In the genomic region with DNA sequence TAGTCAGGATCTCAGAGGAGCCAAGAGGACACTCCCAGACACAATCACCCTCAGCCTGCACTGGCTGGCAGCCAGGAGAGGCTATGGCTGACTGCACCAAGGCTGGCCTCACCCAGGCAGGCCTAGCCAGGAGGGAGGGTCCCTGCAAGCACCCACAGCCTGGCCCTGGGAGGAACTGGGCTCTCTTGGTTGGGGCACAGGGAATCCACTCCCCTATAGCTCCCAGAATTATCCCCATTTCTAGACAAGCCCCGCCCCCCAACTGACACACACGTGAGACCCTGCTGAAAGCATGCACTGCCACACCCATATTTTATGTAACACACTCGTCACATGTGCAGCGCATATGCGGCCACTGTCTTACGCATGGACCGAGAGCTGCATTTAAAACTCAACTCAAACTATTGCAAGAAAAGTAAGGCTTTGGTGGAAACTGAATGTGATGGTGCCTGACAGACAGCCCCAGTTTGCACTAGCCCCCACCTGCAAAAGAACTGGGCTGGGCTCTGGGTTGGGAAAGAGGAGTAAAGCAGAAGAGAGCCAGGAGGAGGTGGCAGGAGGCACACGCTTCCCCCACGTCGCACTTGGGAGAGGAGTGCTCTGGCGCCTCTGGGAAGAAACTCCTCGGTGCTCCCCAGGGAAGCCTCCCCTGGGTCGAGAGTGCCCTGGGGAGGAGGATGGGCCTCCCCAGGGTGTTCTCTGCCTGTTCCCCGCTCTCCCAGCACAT, we compare ENCODE assay signal across 1 cellular context.
TF ChIP-seq lines count a peak whose summit lies in the region.

No MANE protein-coding gene starts in this region.

TF ChIP-seq in GM12878, 131 proteins besides CTCF, POLR2A, EP300 and RAD21 (continued from another document):
- no peak for TF ChIP-seq KLF5 (IDR thresholded peaks at IDR 0.05; ENCODE audit: partially characterized antibody)
- TF ChIP-seq, protein P1, sequence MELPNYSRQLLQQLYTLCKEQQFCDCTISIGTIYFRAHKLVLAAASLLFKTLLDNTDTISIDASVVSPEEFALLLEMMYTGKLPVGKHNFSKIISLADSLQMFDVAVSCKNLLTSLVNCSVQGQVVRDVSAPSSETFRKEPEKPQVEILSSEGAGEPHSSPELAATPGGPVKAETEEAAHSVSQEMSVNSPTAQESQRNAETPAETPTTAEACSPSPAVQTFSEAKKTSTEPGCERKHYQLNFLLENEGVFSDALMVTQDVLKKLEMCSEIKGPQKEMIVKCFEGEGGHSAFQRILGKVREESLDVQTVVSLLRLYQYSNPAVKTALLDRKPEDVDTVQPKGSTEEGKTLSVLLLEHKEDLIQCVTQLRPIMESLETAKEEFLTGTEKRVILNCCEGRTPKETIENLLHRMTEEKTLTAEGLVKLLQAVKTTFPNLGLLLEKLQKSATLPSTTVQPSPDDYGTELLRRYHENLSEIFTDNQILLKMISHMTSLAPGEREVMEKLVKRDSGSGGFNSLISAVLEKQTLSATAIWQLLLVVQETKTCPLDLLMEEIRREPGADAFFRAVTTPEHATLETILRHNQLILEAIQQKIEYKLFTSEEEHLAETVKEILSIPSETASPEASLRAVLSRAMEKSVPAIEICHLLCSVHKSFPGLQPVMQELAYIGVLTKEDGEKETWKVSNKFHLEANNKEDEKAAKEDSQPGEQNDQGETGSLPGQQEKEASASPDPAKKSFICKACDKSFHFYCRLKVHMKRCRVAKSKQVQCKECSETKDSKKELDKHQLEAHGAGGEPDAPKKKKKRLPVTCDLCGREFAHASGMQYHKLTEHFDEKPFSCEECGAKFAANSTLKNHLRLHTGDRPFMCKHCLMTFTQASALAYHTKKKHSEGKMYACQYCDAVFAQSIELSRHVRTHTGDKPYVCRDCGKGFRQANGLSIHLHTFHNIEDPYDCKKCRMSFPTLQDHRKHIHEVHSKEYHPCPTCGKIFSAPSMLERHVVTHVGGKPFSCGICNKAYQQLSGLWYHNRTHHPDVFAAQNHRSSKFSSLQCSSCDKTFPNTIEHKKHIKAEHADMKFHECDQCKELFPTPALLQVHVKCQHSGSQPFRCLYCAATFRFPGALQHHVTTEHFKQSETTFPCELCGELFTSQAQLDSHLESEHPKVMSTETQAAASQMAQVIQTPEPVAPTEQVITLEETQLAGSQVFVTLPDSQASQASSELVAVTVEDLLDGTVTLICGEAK (IDR thresholded peaks at IDR 0.05; ENCODE audit: borderline replicate concordance): no peak
- no peak for TF ChIP-seq TCF7 (IDR thresholded peaks at IDR 0.05; ENCODE audit: borderline replicate concordance)
- TF ChIP-seq ESRRA (IDR thresholded peaks at IDR 0.05; ENCODE audit: low read length): no peak
- TF ChIP-seq, protein P2, sequence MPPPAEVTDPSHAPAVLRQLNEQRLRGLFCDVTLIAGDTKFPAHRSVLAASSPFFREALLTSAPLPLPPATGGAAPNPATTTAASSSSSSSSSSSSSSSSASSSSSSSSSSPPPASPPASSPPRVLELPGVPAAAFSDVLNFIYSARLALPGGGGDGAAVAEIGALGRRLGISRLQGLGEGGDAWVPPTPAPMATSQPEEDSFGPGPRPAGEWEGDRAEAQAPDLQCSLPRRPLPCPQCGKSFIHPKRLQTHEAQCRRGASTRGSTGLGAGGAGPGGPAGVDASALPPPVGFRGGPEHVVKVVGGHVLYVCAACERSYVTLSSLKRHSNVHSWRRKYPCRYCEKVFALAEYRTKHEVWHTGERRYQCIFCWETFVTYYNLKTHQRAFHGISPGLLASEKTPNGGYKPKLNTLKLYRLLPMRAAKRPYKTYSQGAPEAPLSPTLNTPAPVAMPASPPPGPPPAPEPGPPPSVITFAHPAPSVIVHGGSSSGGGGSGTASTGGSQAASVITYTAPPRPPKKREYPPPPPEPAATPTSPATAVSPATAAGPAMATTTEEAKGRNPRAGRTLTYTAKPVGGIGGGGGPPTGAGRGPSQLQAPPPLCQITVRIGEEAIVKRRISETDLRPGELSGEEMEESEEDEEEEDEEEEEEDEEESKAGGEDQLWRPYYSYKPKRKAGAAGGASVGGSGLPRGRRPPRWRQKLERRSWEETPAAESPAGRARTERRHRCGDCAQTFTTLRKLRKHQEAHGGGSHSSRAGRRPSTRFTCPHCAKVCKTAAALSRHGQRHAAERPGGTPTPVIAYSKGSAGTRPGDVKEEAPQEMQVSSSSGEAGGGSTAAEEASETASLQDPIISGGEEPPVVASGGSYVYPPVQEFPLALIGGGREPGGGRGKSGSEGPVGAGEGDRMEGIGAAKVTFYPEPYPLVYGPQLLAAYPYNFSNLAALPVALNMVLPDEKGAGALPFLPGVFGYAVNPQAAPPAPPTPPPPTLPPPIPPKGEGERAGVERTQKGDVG (CRISPR knock-in tag; IDR thresholded peaks at IDR 0.05): no peak
- TF ChIP-seq, protein P3, sequence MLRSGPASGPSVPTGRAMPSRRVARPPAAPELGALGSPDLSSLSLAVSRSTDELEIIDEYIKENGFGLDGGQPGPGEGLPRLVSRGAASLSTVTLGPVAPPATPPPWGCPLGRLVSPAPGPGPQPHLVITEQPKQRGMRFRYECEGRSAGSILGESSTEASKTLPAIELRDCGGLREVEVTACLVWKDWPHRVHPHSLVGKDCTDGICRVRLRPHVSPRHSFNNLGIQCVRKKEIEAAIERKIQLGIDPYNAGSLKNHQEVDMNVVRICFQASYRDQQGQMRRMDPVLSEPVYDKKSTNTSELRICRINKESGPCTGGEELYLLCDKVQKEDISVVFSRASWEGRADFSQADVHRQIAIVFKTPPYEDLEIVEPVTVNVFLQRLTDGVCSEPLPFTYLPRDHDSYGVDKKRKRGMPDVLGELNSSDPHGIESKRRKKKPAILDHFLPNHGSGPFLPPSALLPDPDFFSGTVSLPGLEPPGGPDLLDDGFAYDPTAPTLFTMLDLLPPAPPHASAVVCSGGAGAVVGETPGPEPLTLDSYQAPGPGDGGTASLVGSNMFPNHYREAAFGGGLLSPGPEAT (IDR thresholded peaks at IDR 0.05; ENCODE audit: low read depth): no peak
- TF ChIP-seq ETV6 (conservative IDR thresholded peaks at IDR 0.05 in 1 of 2, IDR thresholded peaks at IDR 0.05 in 1 of 2; ENCODE audit: borderline replicate concordance in 1 of 2, low read depth in 1 of 2): no peak
- no peak for TF ChIP-seq ZNF207 (IDR thresholded peaks at IDR 0.05; ENCODE audit: borderline replicate concordance)
TF ChIP-seq in GM12878: peak in this region for 0.
